In the genomic region with DNA sequence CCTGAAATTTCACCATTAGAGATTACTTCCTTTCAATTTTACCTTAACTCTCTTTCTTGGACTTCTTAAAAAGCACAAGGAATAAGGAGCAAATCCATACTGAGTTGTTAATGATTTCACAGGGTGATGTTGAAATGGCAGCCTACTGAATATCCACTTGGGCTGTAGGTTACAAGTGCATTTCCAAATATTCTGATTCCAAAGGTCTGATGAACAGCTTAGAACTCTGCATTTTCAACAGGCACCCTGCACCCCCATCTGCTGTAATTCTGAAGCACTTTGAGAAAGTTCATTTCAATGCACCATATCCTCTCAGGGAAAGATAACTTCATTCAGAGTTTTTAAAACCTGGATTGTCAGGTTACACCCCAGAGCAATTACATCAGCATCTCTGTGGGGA, we compare ENCODE assay signal across 18 cellular contexts.
DNase-seq lines count a peak whose midpoint lies in the region; ATAC-seq and TF ChIP-seq lines count a peak whose summit lies in the region.
"Had no signal": no experiment of that assay in that cellular context is flagged by ENCODE, and none has a peak within 500 bp of the region (broad histone marks: within the 10 kb centered on the region; RNA-seq: fewer than 3 reads in every experiment).

No MANE protein-coding gene starts in this region.

- H3K9me3 Mint-ChIP-seq in HFFc6 = no peaks in the 10 kb centered on the region

- no peaks in the 10 kb centered on the region for H3F3A ChIP-seq in neural cell (ENCODE audit: insufficient read depth, low read length, poor library complexity, severe bottlenecking)
- H3F3A ChIP-seq in SK-N-SH (replicated peaks; ENCODE audit: insufficient read depth) = peaks cover 16% of the 10 kb centered on the region

- no peak for TF ChIP-seq EP300 in neural cell (conservative IDR thresholded peaks at IDR 0.05; ENCODE audit: poor library complexity, severe bottlenecking)
- TF ChIP-seq EP300 in sigmoid colon (IDR thresholded peaks at IDR 0.05) = no peak
- TF ChIP-seq EP300 in SK-N-SH (IDR thresholded peaks at IDR 0.05; ENCODE audit: borderline replicate concordance in 1 of 2, low read depth in 1 of 2, low read length in 1 of 2) = no peak

- H3K18ac ChIP-seq in mesendoderm (ENCODE audit: low read length) = no peak overlapping the region

- H3K9me3 ChIP-seq in neural cell (ENCODE audit: low read length) (no peaks in the 10 kb centered on the region), sigmoid colon (no peaks in the 10 kb centered on the region), SK-N-SH (no peaks in the 10 kb centered on the region)
- H3K9me3 ChIP-seq: BLaER1 had no signal

- peaks cover 68% of the 10 kb centered on the region for H3K4me1 Mint-ChIP-seq in HFFc6 (ENCODE audit: low read depth)

- H3K4me2 ChIP-seq in neural cell (ENCODE audit: low read length) = no peak overlapping the region
- no peak overlapping the region for H3K4me2 ChIP-seq in SK-N-SH
- no peak overlapping the region for H3K4me2 ChIP-seq in mesendoderm (ENCODE audit: low read length)
- H3K4me2 ChIP-seq: BLaER1 had no signal

- H4K20me1 ChIP-seq in neural cell (ENCODE audit: insufficient read depth) (no peaks in the 10 kb centered on the region), SK-N-SH (ENCODE audit: insufficient read depth) (no peaks in the 10 kb centered on the region)
- H4K20me1 ChIP-seq: BLaER1 had no signal

- no peak overlapping the region for H4K8ac ChIP-seq in mesendoderm (ENCODE audit: low read depth, low read length)

- no peak for ATAC-seq in GM18868 (IDR thresholded peaks at IDR 0.05; ENCODE audit: unreplicated experiment)
- ATAC-seq: HCT116 had no signal

- no peak overlapping the region for H3K4me3 Mint-ChIP-seq in HFFc6
- H3K4me3 Mint-ChIP-seq: CD14-positive monocyte; CD4-positive, alpha-beta memory T cell had no signal

- H3K79me2 ChIP-seq in neural cell (replicated peaks; ENCODE audit: insufficient read depth, low read length) (no peaks in the 10 kb centered on the region), SK-N-SH (ENCODE audit: insufficient read depth) (no peaks in the 10 kb centered on the region), mesendoderm (ENCODE audit: control insufficient read depth, insufficient read depth, low read length) (no peaks in the 10 kb centered on the region)

- DNase-seq in HFFc6 = no peak
- no peak for DNase-seq in sigmoid colon
- no peak for DNase-seq in SK-N-SH
- DNase-seq in SHP77 treated with DMSO at 0.1 percent for 48 hours (lab: John Stamatoyannopoulos, UW) = no peak
- no peak for DNase-seq in mesendoderm
- DNase-seq: 8988T; CD4-positive, alpha-beta memory T cell; DMS153; DMS79; GDM1; GOT3; H7 had no signal

- peak overlapping the region; percentile 29; the same call in 1 of the 2 replicates for H3K27ac Mint-ChIP-seq in HFFc6
- H3K27ac Mint-ChIP-seq: CD14-positive monocyte; CD4-positive, alpha-beta memory T cell had no signal

- H3K4ac ChIP-seq in mesendoderm (ENCODE audit: low read depth, low read length) = no peak overlapping the region

- H3K4me3 ChIP-seq in neural cell (ENCODE audit: low read length) = no peak overlapping the region
- no peak overlapping the region for H3K4me3 ChIP-seq in sigmoid colon
- no peak overlapping the region for H3K4me3 ChIP-seq in SK-N-SH (ENCODE audit: low read depth in 2 of 2, low read length in 1 of 2)
- no peak overlapping the region for H3K4me3 ChIP-seq in mesendoderm (ENCODE audit: low read length)
- H3K4me3 ChIP-seq: BLaER1 had no signal

- CTCF ChIA-PET in SK-N-SH (lab: Yijun Ruan, JAX) = interaction anchor here (1.6 kb wide), 1 partner anchor 18 kb away, joined by 3 read pairs; no protein-coding TSS in a partner anchor

- TF ChIP-seq CTCF in HFFc6 (IDR thresholded peaks at IDR 0.05) (no peak), neural cell (IDR thresholded peaks at IDR 0.05; ENCODE audit: poor library complexity, severe bottlenecking) (no peak), sigmoid colon (IDR thresholded peaks at IDR 0.05) (no peak), SK-N-SH (IDR thresholded peaks at IDR 0.05) (no peak)

- no peaks in the 10 kb centered on the region; the same call in 1 of the 2 replicates for H3K27me3 Mint-ChIP-seq in HFFc6 (ENCODE audit: insufficient read depth)

- no peak overlapping the region for H2BK15ac ChIP-seq in mesendoderm (replicated peaks; ENCODE audit: low read depth)

- H3K9ac ChIP-seq in neural cell (ENCODE audit: low read length) (peak overlapping the region; percentile 58), SK-N-SH (no peak overlapping the region), mesendoderm (ENCODE audit: low read length) (no peak overlapping the region)
- H3K9ac ChIP-seq: BLaER1 had no signal

- H3K9me2 ChIP-seq in neural cell (ENCODE audit: insufficient read depth, low read length) (no peaks in the 10 kb centered on the region), SK-N-SH (no peaks in the 10 kb centered on the region)

- TF ChIP-seq RAD21 in neural cell (conservative IDR thresholded peaks at IDR 0.05) = no peak
- TF ChIP-seq RAD21 in SK-N-SH (IDR thresholded peaks at IDR 0.05; ENCODE audit: low read length) = no peak

- H2BK5ac ChIP-seq in mesendoderm (ENCODE audit: low read length) = no peak overlapping the region

- no peak overlapping the region for H2AK5ac ChIP-seq in mesendoderm (ENCODE audit: low read length)

- H3K79me1 ChIP-seq in mesendoderm (ENCODE audit: low read length) = no peaks in the 10 kb centered on the region

- H3K4me1 ChIP-seq in sigmoid colon (peaks cover 0 to 78% (median 64%) of the 10 kb centered on the region in 4 donors), SK-N-SH (ENCODE audit: control insufficient read depth in 1 of 2, insufficient read depth in 2 of 2, low read depth in 1 of 2, low read length in 1 of 2) (peaks cover 3 to 23% of the 10 kb centered on the region in 2 experiments), mesendoderm (ENCODE audit: control insufficient read depth, low read depth, low read length) (no peaks in the 10 kb centered on the region)

- no peak overlapping the region for H3K23ac ChIP-seq in mesendoderm (ENCODE audit: low read length)

- no peak overlapping the region for H3K56ac ChIP-seq in mesendoderm (ENCODE audit: low read length)

- no peak overlapping the region for H4K5ac ChIP-seq in mesendoderm (ENCODE audit: low read length)

- no peaks in the 10 kb centered on the region for H3K27me3 ChIP-seq in neural cell (ENCODE audit: insufficient read depth, low read depth, low read length)
- H3K27me3 ChIP-seq in sigmoid colon = no peaks in the 10 kb centered on the region
- no peaks in the 10 kb centered on the region for H3K27me3 ChIP-seq in SK-N-SH (ENCODE audit: insufficient read depth)
- H3K27me3 ChIP-seq in mesendoderm (ENCODE audit: insufficient read depth, low read length, poor library complexity) = no peaks in the 10 kb centered on the region
- H3K27me3 ChIP-seq: BLaER1 had no signal

- no peak overlapping the region for H2AFZ ChIP-seq in neural cell (ENCODE audit: low read depth, low read length)
- H2AFZ ChIP-seq in SK-N-SH (ENCODE audit: low read depth) = no peak overlapping the region

- POLR2A ChIA-PET in SK-N-SH (lab: Yijun Ruan, JAX) = no interaction called here

- H3K36me3 ChIP-seq in neural cell (ENCODE audit: insufficient read depth, low read length) (no peaks in the 10 kb centered on the region), sigmoid colon (no peaks in the 10 kb centered on the region), SK-N-SH (replicated peaks in 1 of 2; ENCODE audit: control insufficient read depth in 1 of 2, insufficient read depth in 2 of 2, low read length in 1 of 2) (no peaks in the 10 kb centered on the region), mesendoderm (ENCODE audit: control insufficient read depth, insufficient read depth, low read length) (no peaks in the 10 kb centered on the region)
- H3K36me3 ChIP-seq: BLaER1 had no signal

- intact Hi-C loops in sigmoid colon (cut with DNase I) = no loop called here

- peaks cover 11% of the 10 kb centered on the region for H3K36me3 Mint-ChIP-seq in HFFc6 (ENCODE audit: low read depth)
- H3K36me3 Mint-ChIP-seq: CD14-positive monocyte; CD4-positive, alpha-beta memory T cell had no signal

- H3K27ac ChIP-seq in cingulate gyrus (ENCODE audit: low read depth, low read length) (peak overlapping the region; percentile 65), neural cell (ENCODE audit: low read length) (peak overlapping the region; percentile 98), sigmoid colon (peak overlapping the region in 3 of 4 donors; percentile 68 to 86 (median 78)), SK-N-SH (ENCODE audit: low read depth in 2 of 2, low read length in 1 of 2) (no peak overlapping the region), mesendoderm (ENCODE audit: low read depth, low read length) (no peak overlapping the region)
- H3K27ac ChIP-seq: BLaER1 had no signal

- no peak for TF ChIP-seq POLR2A in sigmoid colon (IDR thresholded peaks at IDR 0.05)

- no peak overlapping the region for H2BK120ac ChIP-seq in mesendoderm (ENCODE audit: low read depth, low read length)

TF ChIP-seq in neural cell, 6 proteins besides CTCF, POLR2A, EP300 and RAD21 (continues in another document):
- no peak for TF ChIP-seq MXI1 (conservative IDR thresholded peaks at IDR 0.05; ENCODE audit: poor library complexity, severe bottlenecking)

TF ChIP-seq in SK-N-SH, 30 proteins besides CTCF, POLR2A, EP300 and RAD21 (continues in another document):
- TF ChIP-seq, protein P1, sequence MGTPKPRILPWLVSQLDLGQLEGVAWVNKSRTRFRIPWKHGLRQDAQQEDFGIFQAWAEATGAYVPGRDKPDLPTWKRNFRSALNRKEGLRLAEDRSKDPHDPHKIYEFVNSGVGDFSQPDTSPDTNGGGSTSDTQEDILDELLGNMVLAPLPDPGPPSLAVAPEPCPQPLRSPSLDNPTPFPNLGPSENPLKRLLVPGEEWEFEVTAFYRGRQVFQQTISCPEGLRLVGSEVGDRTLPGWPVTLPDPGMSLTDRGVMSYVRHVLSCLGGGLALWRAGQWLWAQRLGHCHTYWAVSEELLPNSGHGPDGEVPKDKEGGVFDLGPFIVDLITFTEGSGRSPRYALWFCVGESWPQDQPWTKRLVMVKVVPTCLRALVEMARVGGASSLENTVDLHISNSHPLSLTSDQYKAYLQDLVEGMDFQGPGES (IDR thresholded peaks at IDR 0.05; ENCODE audit: low read depth, low read length) = no peak
- TF ChIP-seq CHD2 (IDR thresholded peaks at IDR 0.05; ENCODE audit: low read length, partially characterized antibody) (no peak), POLR2AphosphoS5 (IDR thresholded peaks at IDR 0.05; ENCODE audit: low read depth, low read length) (no peak), TEAD4 (IDR thresholded peaks at IDR 0.05; ENCODE audit: borderline replicate concordance, insufficient read depth) (no peak), MEF2A (IDR thresholded peaks at IDR 0.05; ENCODE audit: borderline replicate concordance, low read depth) (no peak)
- TF ChIP-seq, protein P2, sequence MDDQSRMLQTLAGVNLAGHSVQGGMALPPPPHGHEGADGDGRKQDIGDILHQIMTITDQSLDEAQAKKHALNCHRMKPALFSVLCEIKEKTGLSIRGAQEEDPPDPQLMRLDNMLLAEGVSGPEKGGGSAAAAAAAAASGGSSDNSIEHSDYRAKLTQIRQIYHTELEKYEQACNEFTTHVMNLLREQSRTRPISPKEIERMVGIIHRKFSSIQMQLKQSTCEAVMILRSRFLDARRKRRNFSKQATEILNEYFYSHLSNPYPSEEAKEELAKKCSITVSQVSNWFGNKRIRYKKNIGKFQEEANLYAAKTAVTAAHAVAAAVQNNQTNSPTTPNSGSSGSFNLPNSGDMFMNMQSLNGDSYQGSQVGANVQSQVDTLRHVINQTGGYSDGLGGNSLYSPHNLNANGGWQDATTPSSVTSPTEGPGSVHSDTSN (IDR thresholded peaks at IDR 0.05) = no peak

Comparison
In these comparisons a context has a peak if more than half of its experiments do, and no peak if none do; other contexts are left out.
1. H3K27ac ChIP-seq: peak in cingulate gyrus (single experiment), neural cell (single experiment) and sigmoid colon (3 of 4); none in SK-N-SH (0 of 2) and mesendoderm (single experiment).